8 cellular contexts compared by ENCODE assay signal in the genomic region with DNA sequence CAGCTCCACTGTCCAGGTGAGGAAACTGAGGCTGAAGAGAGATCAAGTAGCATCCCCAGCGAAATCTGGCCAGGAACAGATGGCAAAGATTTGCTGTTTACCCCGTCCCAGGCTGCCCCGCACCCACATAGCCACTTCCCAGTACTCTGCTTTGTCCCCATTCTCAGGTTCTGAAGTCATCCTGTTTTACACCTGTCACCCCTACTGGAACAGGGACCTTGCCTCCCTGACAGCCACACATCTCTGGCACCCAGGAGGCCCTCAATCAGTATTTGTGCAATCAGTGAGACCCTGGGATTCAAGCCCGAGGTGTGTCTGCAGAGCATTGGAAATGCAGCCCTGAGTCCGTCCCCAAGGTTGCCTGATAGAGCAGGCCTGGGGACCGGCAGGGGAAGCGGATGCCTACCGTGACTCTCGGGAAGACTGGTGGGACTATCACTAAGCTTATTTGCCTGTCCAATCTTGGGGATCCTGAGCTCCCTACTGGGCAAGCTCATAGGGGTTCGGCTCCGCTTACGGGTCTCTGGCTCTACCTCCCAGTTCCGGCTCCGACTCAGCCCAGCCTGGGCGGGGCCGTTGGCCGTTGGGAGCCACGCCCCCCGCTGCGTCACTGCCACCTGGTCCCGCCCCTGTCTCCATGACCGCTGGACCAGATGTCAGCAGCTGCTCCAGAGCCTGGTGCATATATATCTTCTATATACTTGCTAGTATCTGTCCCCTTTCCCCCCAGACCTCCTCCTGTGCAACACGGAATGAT. TPM values are rescaled to one million over a fixed set of nuclear protein-coding genes. Genes with fewer than 3 reads are reported as not detected.
DNase-seq lines count a peak whose midpoint lies in the region; ATAC-seq, FAIRE-seq and TF ChIP-seq lines count a peak whose summit lies in the region.

No MANE protein-coding gene starts in this region.

- DNase-seq in EL (peak; percentile 76), GOT3 (lab: John Stamatoyannopoulos, UW) (peak; percentile 33), NCI-H1092 treated with DMSO at 0.1 percent for 48 hours (lab: John Stamatoyannopoulos, UW) (peak; percentile 32), activated B cell treated with CpG ODN at 0.5 μM for 24 hours (peak; percentile 84), bronchial epithelial cell (ENCODE audit: low read depth) (peak; percentile 54), inferior parietal cortex (ENCODE audit: extremely low spot score) (peak; percentile 77), smooth muscle cell (lab: John Stamatoyannopoulos, UW; ENCODE audit: unreplicated experiment) (peak; percentile 68), NCI-H1048 (lab: John Stamatoyannopoulos, UW) (no peak)

- POLR2A ChIA-PET in activated B cell treated with CpG ODN at 0.5 μM for 24 hours (lab: Charles Lee), result no interaction called here

- peak overlapping the region; percentile 73 for H3K4me3 Mint-ChIP-seq in activated B cell treated with CpG ODN at 0.5 μM for 24 hours

- H3K9me3 Mint-ChIP-seq in activated B cell treated with CpG ODN at 0.5 μM for 24 hours, result no peaks in the 10 kb centered on the region

- no peak overlapping the region for H3K27ac Mint-ChIP-seq in activated B cell treated with CpG ODN at 0.5 μM for 24 hours

- H3K27ac ChIP-seq in smooth muscle cell (ENCODE audit: low read depth), result no peak overlapping the region

- peak overlapping the region; percentile 70 for H2AFZ ChIP-seq in smooth muscle cell (ENCODE audit: low read depth)

- H3K4me3 ChIP-seq in bronchial epithelial cell (ENCODE audit: low read depth, low read length) (peak overlapping the region; percentile 43), smooth muscle cell (peak overlapping the region; percentile 70)

- intact Hi-C loops in activated B cell treated with CpG ODN at 0.5 μM for 24 hours (cut with micrococcal nuclease), result no loop called here

- H4K20me1 ChIP-seq in smooth muscle cell (ENCODE audit: low read depth), result no peaks in the 10 kb centered on the region

- peaks cover 8% of the 10 kb centered on the region for H3K4me1 ChIP-seq in smooth muscle cell (ENCODE audit: low read depth)

- no peak for FAIRE-seq in bronchial epithelial cell (lab: Jason Lieb, UNC)

- peak overlapping the region; percentile 90 for H3K4me2 ChIP-seq in smooth muscle cell

- H3K27me3 ChIP-seq in bronchial epithelial cell (ENCODE audit: control insufficient read depth, insufficient read depth, low read length) (no peaks in the 10 kb centered on the region), smooth muscle cell (ENCODE audit: low read depth) (no peaks in the 10 kb centered on the region)

- TF ChIP-seq CTCF in activated B cell treated with CpG ODN at 0.5 μM for 24 hours (IDR thresholded peaks at IDR 0.05) (no peak), bronchial epithelial cell (IDR thresholded peaks at IDR 0.05; ENCODE audit: insufficient read depth, low read length, severe bottlenecking) (no peak), smooth muscle cell (IDR thresholded peaks at IDR 0.05; ENCODE audit: borderline replicate concordance, insufficient read depth, poor library complexity, severe bottlenecking) (no peak)

- H3K79me2 ChIP-seq in smooth muscle cell (ENCODE audit: low read depth), result no peaks in the 10 kb centered on the region

- H3K4me1 Mint-ChIP-seq in activated B cell treated with CpG ODN at 0.5 μM for 24 hours, result peaks cover 23% of the 10 kb centered on the region

- ATAC-seq in activated B cell treated with CpG ODN at 0.5 μM for 24 hours (ENCODE audit: low read depth), result peak; percentile 78

- H3K9me3 ChIP-seq in smooth muscle cell (replicated peaks; ENCODE audit: low read depth), result no peaks in the 10 kb centered on the region

- H3K36me3 ChIP-seq in bronchial epithelial cell (ENCODE audit: control insufficient read depth, insufficient read depth, low read length), result peaks cover under 1% of the 10 kb centered on the region
- no peaks in the 10 kb centered on the region for H3K36me3 ChIP-seq in smooth muscle cell (ENCODE audit: low read depth)

- H3K9ac ChIP-seq in smooth muscle cell (ENCODE audit: low read depth), result peak overlapping the region; percentile 41

- H3K27me3 Mint-ChIP-seq in activated B cell treated with CpG ODN at 0.5 μM for 24 hours, result no peaks in the 10 kb centered on the region

- 8% methylated on average over 23 of the region's 23 CpGs for WGBS in smooth muscle cell (ENCODE audit: low lambda C conversion rate)

- CTCF ChIA-PET in activated B cell treated with CpG ODN at 0.5 μM for 24 hours (lab: Charles Lee), result no interaction called here

- H3K36me3 Mint-ChIP-seq in activated B cell treated with CpG ODN at 0.5 μM for 24 hours (ENCODE audit: low read depth), result peaks cover 2% of the 10 kb centered on the region

- no peaks in the 10 kb centered on the region for H3F3A ChIP-seq in smooth muscle cell (ENCODE audit: low read depth)

RNA-seq across cellular contexts. Expression of a gene that starts 17.5 kb away (rescaled TPM):
- total RNA-seq in activated B cell treated with CpG ODN at 0.5 μM for 24 hours (26.8 and 31.4 TPM in 2 replicates), bronchial epithelial cell (2.1 and 2.6 TPM in 2 replicates), smooth muscle cell (5.6 and 7.6 TPM in 2 replicates)
- polyA plus RNA-seq in smooth muscle cell, result 4.4 and 5.8 TPM in 2 replicates

RNA-seq across cellular contexts. Expression of a gene that starts 22.1 kb away (rescaled TPM):
- total RNA-seq in activated B cell treated with CpG ODN at 0.5 μM for 24 hours (37.6 and 40.6 TPM in 2 replicates), bronchial epithelial cell (48.1 and 49.5 TPM in 2 replicates), smooth muscle cell (111 and 122 TPM in 2 replicates)
- polyA plus RNA-seq in smooth muscle cell, result 100 and 114 TPM in 2 replicates

RNA-seq across cellular contexts. Expression of a gene that starts 56.6 kb away (rescaled TPM):
- 4.2 and 4.3 TPM in 2 replicates for total RNA-seq in activated B cell treated with CpG ODN at 0.5 μM for 24 hours
- total RNA-seq in bronchial epithelial cell, result 0.26 and 0.38 TPM in 2 replicates
- 0.85 and 1.3 TPM in 2 replicates for total RNA-seq in smooth muscle cell
- 2.4 and 4.2 TPM in 2 replicates for polyA plus RNA-seq in smooth muscle cell
